ENCODE assay signal across 20 cellular contexts in the genomic region with DNA sequence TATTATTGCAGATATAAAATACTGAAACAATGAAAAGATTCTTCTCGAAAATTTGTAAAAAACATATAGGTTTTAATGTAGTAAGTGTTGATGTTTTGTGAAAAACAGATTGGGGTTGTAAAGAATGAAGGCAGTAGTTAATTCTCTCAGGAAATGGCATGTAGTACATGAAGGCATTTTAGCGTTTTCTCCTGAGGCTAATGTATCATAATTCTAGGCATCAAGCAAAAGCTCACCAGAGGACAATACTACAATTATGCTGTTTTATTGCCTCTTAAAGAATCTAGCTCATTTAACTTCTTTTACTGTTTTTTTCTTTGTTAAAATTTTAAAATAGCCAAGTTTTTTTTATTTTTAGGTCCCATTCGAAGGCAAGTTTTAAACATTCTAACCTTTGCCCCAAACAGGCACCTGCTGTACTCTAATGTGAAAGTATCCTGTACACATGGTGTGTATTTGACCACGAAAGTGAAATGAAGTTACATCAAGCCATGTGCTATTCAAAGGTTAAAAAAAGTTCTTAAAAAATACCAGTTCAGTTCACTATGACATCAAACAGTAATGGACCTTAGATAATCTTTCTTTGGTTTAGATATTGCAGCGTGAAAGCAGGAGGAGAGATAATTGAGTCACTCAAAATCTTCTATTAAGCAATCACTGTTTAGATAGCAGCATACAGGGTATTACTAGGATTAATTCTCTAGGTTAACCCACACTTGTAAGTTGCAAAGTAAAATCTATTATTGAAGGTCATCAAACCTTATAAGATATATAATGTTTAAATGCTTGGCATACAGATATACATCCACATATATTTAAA.
A peak's percentile ranks its signal among the peaks of the same experiment; 100 is the strongest.
DNase-seq lines count a peak whose midpoint lies in the region; ATAC-seq and TF ChIP-seq lines count a peak whose summit lies in the region.
"Had no signal": no experiment of that assay in that cellular context is flagged by ENCODE, and none has a peak within 500 bp of the region (broad histone marks: within the 10 kb centered on the region; RNA-seq: fewer than 3 reads in every experiment).

No MANE protein-coding gene starts in this region.

- H3K4me3 ChIP-seq in MM.1S (ENCODE audit: low read length), result no peak overlapping the region
- H3K4me3 ChIP-seq in SK-N-MC, result peak overlapping the region; percentile 35
- H3K4me3 ChIP-seq: GM23248, Peyer's patch had no signal

- H3K27ac ChIP-seq in MM.1S (ENCODE audit: low read length), result no peak overlapping the region
- no peak overlapping the region for H3K27ac ChIP-seq in SK-N-MC
- H3K27ac ChIP-seq: GM23248, Peyer's patch had no signal

- TF ChIP-seq CTCF in MM.1S (IDR thresholded peaks at IDR 0.05; ENCODE audit: low read length), result no peak

- no peak overlapping the region for H3K4me2 ChIP-seq in MM.1S (ENCODE audit: low read depth, low read length)

- no peak overlapping the region for H3K9ac ChIP-seq in MM.1S (ENCODE audit: low read length)
- no peak overlapping the region for H3K9ac ChIP-seq in SK-N-MC (ENCODE audit: insufficient read length)
- H3K9ac ChIP-seq: GM23248 had no signal

- peak; percentile 66 for DNase-seq in COLO829 (ENCODE audit: low spot score)
- peak; percentile 18 for DNase-seq in MM.1S
- DNase-seq in SK-N-MC (ENCODE audit: low read depth, low spot score), result peak; percentile 22
- DNase-seq in foreskin melanocyte, result peak; percentile 65
- no peak for DNase-seq in DMS79 (lab: John Stamatoyannopoulos, UW)
- DNase-seq in HPDE6-E6E7 (ENCODE audit: extremely low spot score), result no peak
- DNase-seq in hippocampal formation (lab: John Stamatoyannopoulos, UW), result no peak
- DNase-seq: 8988T; AML-193; C1 segment of cervical spinal cord; CD8-positive, alpha-beta memory T cell; DMS53; EL; GM23248; H9; MV-4-11; NCI-H1105 treated with DMSO at 0.1 percent for 48 hours; NCI-H1694 treated with DMSO at 0.1 percent for 48 hours; Peyer's patch had no signal

- H4K20me1 ChIP-seq in MM.1S (ENCODE audit: insufficient read depth, low read length), result no peaks in the 10 kb centered on the region

- no peak for ATAC-seq in HG02973 (IDR thresholded peaks at IDR 0.05; ENCODE audit: unreplicated experiment)

- no peaks in the 10 kb centered on the region for H3K27me3 ChIP-seq in MM.1S (replicated peaks; ENCODE audit: insufficient read depth, low read length)
- H3K27me3 ChIP-seq: Peyer's patch had no signal

- H3K36me3 ChIP-seq in MM.1S (replicated peaks; ENCODE audit: insufficient read depth, low read length) (no peaks in the 10 kb centered on the region), SK-N-MC (ENCODE audit: insufficient read depth, low read length) (no peaks in the 10 kb centered on the region)
- H3K36me3 ChIP-seq: Peyer's patch had no signal

- H3K79me2 ChIP-seq in MM.1S (ENCODE audit: low read length), result no peaks in the 10 kb centered on the region

- no peaks in the 10 kb centered on the region for H3K9me2 ChIP-seq in MM.1S (replicated peaks; ENCODE audit: insufficient read depth, low read length)

- no peak overlapping the region for H2AFZ ChIP-seq in MM.1S (ENCODE audit: low read length)
- H2AFZ ChIP-seq: GM23248 had no signal

- H3F3A ChIP-seq in MM.1S (ENCODE audit: insufficient read depth, low read length), result no peaks in the 10 kb centered on the region

- no peaks in the 10 kb centered on the region for H3K4me1 ChIP-seq in MM.1S (ENCODE audit: low read length)
- H3K4me1 ChIP-seq: Peyer's patch had no signal

- H3K9me3 ChIP-seq in MM.1S (replicated peaks; ENCODE audit: insufficient read depth, low read length) (no peaks in the 10 kb centered on the region), SK-N-MC (ENCODE audit: low read depth, low read length) (no peaks in the 10 kb centered on the region)
- H3K9me3 ChIP-seq: Peyer's patch had no signal

Comparison
In these comparisons a context has a peak if more than half of its experiments do, and no peak if none do; other contexts are left out.
1. DNase-seq: peak in COLO829 (single experiment), MM.1S (single experiment), SK-N-MC (single experiment) and foreskin melanocyte (single experiment); none in DMS79 (single experiment), HPDE6-E6E7 (single experiment) and hippocampal formation (0 of 2).